Comparison of ENCODE assay signal across 8 cellular contexts in the genomic region with DNA sequence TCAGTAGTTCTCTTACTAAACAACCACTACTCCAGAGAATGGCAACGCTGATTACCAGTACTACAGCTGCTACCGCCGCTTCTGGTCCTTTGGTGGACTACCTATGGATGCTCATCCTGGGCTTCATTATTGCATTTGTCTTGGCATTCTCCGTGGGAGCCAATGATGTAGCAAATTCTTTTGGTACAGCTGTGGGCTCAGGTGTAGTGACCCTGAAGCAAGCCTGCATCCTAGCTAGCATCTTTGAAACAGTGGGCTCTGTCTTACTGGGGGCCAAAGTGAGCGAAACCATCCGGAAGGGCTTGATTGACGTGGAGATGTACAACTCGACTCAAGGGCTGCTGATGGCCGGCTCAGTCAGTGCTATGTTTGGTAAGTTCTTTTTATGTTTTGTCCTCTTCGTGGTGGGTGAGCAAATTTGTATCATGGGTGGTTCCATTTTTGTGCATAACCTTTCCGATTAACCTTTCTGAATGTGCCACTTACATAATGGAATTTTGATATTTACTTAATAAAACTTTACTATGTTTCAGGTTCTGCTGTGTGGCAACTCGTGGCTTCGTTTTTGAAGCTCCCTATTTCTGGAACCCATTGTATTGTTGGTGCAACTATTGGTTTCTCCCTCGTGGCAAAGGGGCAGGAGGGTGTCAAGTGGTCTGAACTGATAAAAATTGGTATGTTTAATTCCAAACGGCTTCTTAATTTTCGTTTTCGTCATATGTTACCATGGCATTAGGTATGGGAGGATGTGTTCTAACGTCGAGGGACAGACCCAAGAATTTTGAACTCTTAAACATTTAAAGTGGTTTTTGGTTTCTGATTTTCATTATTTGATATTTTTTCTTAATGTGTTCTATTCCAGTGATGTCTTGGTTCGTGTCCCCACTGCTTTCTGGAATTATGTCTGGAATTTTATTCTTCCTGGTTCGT. TPM values are rescaled to one million over a fixed set of nuclear protein-coding genes. Genes with fewer than 3 reads are reported as not detected.
DNase-seq lines count a peak whose midpoint lies in the region; ATAC-seq and TF ChIP-seq lines count a peak whose summit lies in the region.

No MANE protein-coding gene starts in this region.

- H3K4me2 ChIP-seq in GM23338, result peak overlapping the region; percentile 93

- 0 out of 2 replicates have a peak overlapping the region, but pooled peaks have one; percentile 18 for H3K27ac ChIP-seq in GM23338 (ENCODE audit: low read depth)

- 0 out of 2 replicates have a peak, but pooled peaks cover 7% of the 10 kb centered on the region for H3K27me3 ChIP-seq in GM23338 (ENCODE audit: insufficient read depth)

- peaks cover 37% of the 10 kb centered on the region for H3K4me1 Mint-ChIP-seq in GM23338

- H3K79me2 ChIP-seq in GM23338 (replicated peaks; ENCODE audit: insufficient read depth), result peaks cover 62% of the 10 kb centered on the region

- H3K4me3 ChIP-seq in AG09309 (ENCODE audit: control insufficient read depth, low read depth, low read length) (peak overlapping the region; percentile 79), GM23338 (peak overlapping the region; percentile 78), fibroblast of pulmonary artery (replicated peaks; ENCODE audit: low read depth, low read length) (peak overlapping the region; percentile 82), retinal pigment epithelial cell (ENCODE audit: low read length) (peak overlapping the region; percentile 79)

- peaks cover 3% of the 10 kb centered on the region for H3K27me3 Mint-ChIP-seq in GM23338 (ENCODE audit: insufficient read depth, low read depth, poor library complexity)

- peaks cover 54% of the 10 kb centered on the region for H3K36me3 Mint-ChIP-seq in GM23338 (ENCODE audit: low read depth)

- H3K27ac Mint-ChIP-seq in GM23338, result peak overlapping the region; percentile 16; the same call in 1 of the 2 replicates

- no peaks in the 10 kb centered on the region for H3K9me3 Mint-ChIP-seq in GM23338

- DNase-seq in AG09309 (ENCODE audit: low read depth) (no peak), GM23338 (ENCODE audit: low spot score) (peak; percentile 43), SW480 (ENCODE audit: low spot score) (peak; percentile 53), fibroblast of pulmonary artery (ENCODE audit: low read depth) (no peak), retinal pigment epithelial cell (ENCODE audit: low read depth) (no peak), left lobe of liver (ENCODE audit: low spot score) (no peak), posterior vena cava (ENCODE audit: low spot score) (no peak)

- ATAC-seq in GM23338, result no peak
- ATAC-seq in GM21447 (IDR thresholded peaks at IDR 0.05; ENCODE audit: unreplicated experiment), result no peak
- no peak for ATAC-seq in left lobe of liver

- H3K4me1 ChIP-seq in GM23338 (ENCODE audit: insufficient read depth), result peaks cover 31% of the 10 kb centered on the region

- no peaks in the 10 kb centered on the region for H3F3A ChIP-seq in GM23338 (replicated peaks; ENCODE audit: low read depth)

- H4K20me1 ChIP-seq in GM23338 (replicated peaks; ENCODE audit: insufficient read depth), result peaks cover 41% of the 10 kb centered on the region

- intact Hi-C loops in posterior vena cava (cut with DNase I), result loop anchor here in 1 of 2 donors (10.0 kb wide), 1 partner anchor 52 kb away; no protein-coding TSS in a partner anchor

- H3K4me3 Mint-ChIP-seq in GM23338, result peak overlapping the region; percentile 94

- H2AFZ ChIP-seq in GM23338, result no peak overlapping the region; the same call in 1 of the 2 replicates

- H3K9me2 ChIP-seq in GM23338 (ENCODE audit: insufficient read depth), result no peaks in the 10 kb centered on the region

- no peak for TF ChIP-seq CTCF in AG09309 (IDR thresholded peaks at IDR 0.05; ENCODE audit: control insufficient read depth, insufficient read depth, low read depth, low read length, missing control alignments)
- TF ChIP-seq CTCF in GM23338 (conservative IDR thresholded peaks at IDR 0.05; ENCODE audit: low read depth in 2 of 2), result no peak
- TF ChIP-seq CTCF in fibroblast of pulmonary artery (IDR thresholded peaks at IDR 0.05; ENCODE audit: low read length, missing control alignments), result no peak
- peak; percentile 1 for TF ChIP-seq CTCF in retinal pigment epithelial cell (conservative IDR thresholded peaks at IDR 0.05; ENCODE audit: low read depth, low read length)

- peaks cover 39% of the 10 kb centered on the region for H3K36me3 ChIP-seq in GM23338 (ENCODE audit: insufficient read depth)

TF ChIP-seq in GM23338, 12 proteins besides CTCF, POLR2A, EP300 and RAD21:
- TF ChIP-seq ZNF114 (CRISPR knock-in tag; IDR thresholded peaks at IDR 0.05), result no peak
- no peak for TF ChIP-seq EZH2phosphoT487 (IDR thresholded peaks at IDR 0.05; ENCODE audit: unreplicated experiment)
- TF ChIP-seq EZH2 (IDR thresholded peaks at IDR 0.05; ENCODE audit: low read depth, unreplicated experiment), result no peak
TF ChIP-seq in GM23338: peak in this region for 0.

RNA-seq across cellular contexts. Expression of gene SLC20A1, which starts 1.3 kb away (rescaled TPM):
- total RNA-seq in GM23338 (2014; rRNA removed; shearing (Covaris generic)), result 81.9 and 84.3 TPM in 2 replicates
- 50.1 and 52.9 TPM in 2 replicates for polyA plus RNA-seq in GM23338 (2016; fragmentation: Nextera tagmentation; extraction: Ambion mirVana)
- 12.9 TPM for total RNA-seq in left lobe of liver
- 10 to 100 TPM; 41.0 to 43.6 TPM for total RNA-seq in posterior vena cava

Comparison
In these comparisons a context has a peak if more than half of its experiments do, and no peak if none do; other contexts are left out.
1. DNase-seq: peak in GM23338 (single experiment) and SW480 (single experiment); none in AG09309 (single experiment), fibroblast of pulmonary artery (single experiment), retinal pigment epithelial cell (single experiment), left lobe of liver (single experiment) and posterior vena cava (single experiment).
2. Peak in every context shown above with its lines, with median percentiles within 50 percentile points of each other: H3K4me3 ChIP-seq.